In genomic region chr9:113350338-113350672, GRCh38 we compare ENCODE assay signal across 8 cellular contexts. TPM values are rescaled to one million over a fixed set of nuclear protein-coding genes. Genes with fewer than 3 reads are reported as not detected.
DNase-seq lines count a peak whose midpoint lies in the region; ATAC-seq and TF ChIP-seq lines count a peak whose summit lies in the region.

No MANE protein-coding gene starts in this region.

- H3K4me1 ChIP-seq in BLaER1 (peaks cover 28% of the 10 kb centered on the region), mucosa of descending colon (ENCODE audit: low read depth) (peaks cover 15% of the 10 kb centered on the region)

- H3K27me3 ChIP-seq in BLaER1, result peaks cover 20% of the 10 kb centered on the region

- peak overlapping the region; percentile 79 for H3K4me3 ChIP-seq in BLaER1
- no peak overlapping the region for H3K4me3 ChIP-seq in mucosa of descending colon

- H4K20me1 ChIP-seq in BLaER1, result no peaks in the 10 kb centered on the region

- intact Hi-C loops in mucosa of descending colon (cut with DNase I, micrococcal nuclease), result no loop called here

- peaks cover 4% of the 10 kb centered on the region; the same call in 1 of the 2 replicates for H3K36me3 ChIP-seq in BLaER1
- H3K36me3 ChIP-seq in mucosa of descending colon (ENCODE audit: low read depth), result no peaks in the 10 kb centered on the region

- peak overlapping the region; percentile 76 for H3K9ac ChIP-seq in BLaER1

- ATAC-seq in GM21381 (IDR thresholded peaks at IDR 0.05; ENCODE audit: unreplicated experiment) (peak; percentile 15), mucosa of descending colon (peak; percentile 12)
- ATAC-seq in activated naive CD4-positive, alpha-beta T cell treated with anti-CD3 and anti-CD28 coated beads, Interleukin-2, amount 50 U/mL, for 72 hours, result peak; percentile 32 to 65

- H3K4me2 ChIP-seq in BLaER1, result peak overlapping the region; percentile 85

- peak overlapping the region; percentile 78 to 93 for H3K27ac Mint-ChIP-seq in activated naive CD4-positive, alpha-beta T cell treated with anti-CD3 and anti-CD28 coated beads, Interleukin-2, amount 50 U/mL, for 72 hours

- no peaks in the 10 kb centered on the region for H3K9me3 Mint-ChIP-seq in activated naive CD4-positive, alpha-beta T cell treated with anti-CD3 and anti-CD28 coated beads, Interleukin-2, amount 50 U/mL, for 72 hours

- H3K27ac ChIP-seq in BLaER1, result peak overlapping the region; percentile 67

- TF ChIP-seq CTCF in mucosa of descending colon (IDR thresholded peaks at IDR 0.05), result no peak

- peaks cover 0 to 12% of the 10 kb centered on the region in 2 donors for H3K36me3 Mint-ChIP-seq in activated naive CD4-positive, alpha-beta T cell treated with anti-CD3 and anti-CD28 coated beads, Interleukin-2, amount 50 U/mL, for 72 hours

- DNase-seq in activated naive CD4-positive, alpha-beta T cell treated with anti-CD3 and anti-CD28 coated beads, Interleukin-2, amount 50 U/mL, for 72 hours (ENCODE audit: low spot score in 2 of 2), result peak; percentile 17 to 80
- no peak for DNase-seq in mucosa of descending colon
- no peak for DNase-seq in NCI-H748 (lab: John Stamatoyannopoulos, UW; ENCODE audit: unreplicated experiment)
- DNase-seq in NCI-H446 (lab: John Stamatoyannopoulos, UW), result no peak
- no peak for DNase-seq in SK-N-DZ (ENCODE audit: low spot score)
- no peak for DNase-seq in occipital lobe (lab: John Stamatoyannopoulos, UW)

- H3K9me3 ChIP-seq in BLaER1, result no peaks in the 10 kb centered on the region
- H3K9me3 ChIP-seq in mucosa of descending colon, result no peaks in the 10 kb centered on the region

RNA-seq across cellular contexts. Expression of gene BSPRY, which starts 1.0 kb away (rescaled TPM):
- 10 to 100 TPM in 1 of 2 donors, 1 to 10 TPM in 1; 7.7 to 29.6 TPM for total RNA-seq in activated naive CD4-positive, alpha-beta T cell treated with anti-CD3 and anti-CD28 coated beads, Interleukin-2, amount 50 U/mL, for 72 hours
- total RNA-seq in mucosa of descending colon, result 10 to 100 TPM in 2 of 3 donors, 1 to 10 TPM in 1; 7.4 to 45.0 (median 26.7) TPM
- not detected in 2 replicates for polyA plus RNA-seq in SK-N-DZ (2014; cell fraction: cytosol; rRNA removed)
- polyA plus RNA-seq in SK-N-DZ (2014; cell fraction: nucleus; rRNA removed), result not detected in 2 replicates
- not detected for total RNA-seq in occipital lobe

RNA-seq across cellular contexts. Expression of gene WDR31, which starts 10.2 kb away (rescaled TPM):
- 1 to 10 TPM in 1 of 2 donors, under 1 TPM in 1; 0.41 to 4.9 TPM for total RNA-seq in activated naive CD4-positive, alpha-beta T cell treated with anti-CD3 and anti-CD28 coated beads, Interleukin-2, amount 50 U/mL, for 72 hours
- total RNA-seq in mucosa of descending colon (1 to 10 TPM; 2.6 to 4.6 (median 3.3) TPM), occipital lobe (1.7 TPM)
- polyA plus RNA-seq in SK-N-DZ (2014; cell fraction: cytosol; rRNA removed), result 0.43 and 0.85 TPM in 2 replicates
- polyA plus RNA-seq in SK-N-DZ (2014; cell fraction: nucleus; rRNA removed), result 0.15 and 0.21 TPM in 2 replicates

RNA-seq across cellular contexts. Expression of gene HDHD3, which starts 26.5 kb away (rescaled TPM):
- 10 to 100 TPM; 17.7 to 23.2 TPM for total RNA-seq in activated naive CD4-positive, alpha-beta T cell treated with anti-CD3 and anti-CD28 coated beads, Interleukin-2, amount 50 U/mL, for 72 hours
- total RNA-seq in mucosa of descending colon (100 to 1,000 TPM in 2 of 3 donors, 10 to 100 TPM in 1; 75.7 to 148 (median 115) TPM), occipital lobe (5.6 TPM)
- polyA plus RNA-seq in SK-N-DZ (2014; cell fraction: cytosol; rRNA removed), result 12.1 and 19.5 TPM in 2 replicates
- polyA plus RNA-seq in SK-N-DZ (2014; cell fraction: nucleus; rRNA removed), result 14.1 and 19.6 TPM in 2 replicates

RNA-seq across cellular contexts. Expression of gene RNF183, which starts 47.1 kb away (rescaled TPM):
- total RNA-seq in activated naive CD4-positive, alpha-beta T cell treated with anti-CD3 and anti-CD28 coated beads, Interleukin-2, amount 50 U/mL, for 72 hours, result under 1 TPM in 1 of 2 donors, not detected in 1; 0.29 TPM
- total RNA-seq in mucosa of descending colon (1 to 10 TPM in 2 of 3 donors, under 1 TPM in 1; 0.35 to 1.4 (median 1.1) TPM), occipital lobe (not detected)
- not detected in 2 replicates for polyA plus RNA-seq in SK-N-DZ (2014; cell fraction: cytosol; rRNA removed)
- not detected in 2 replicates for polyA plus RNA-seq in SK-N-DZ (2014; cell fraction: nucleus; rRNA removed)

RNA-seq across cellular contexts. Expression of gene ALAD, which starts 50.8 kb away (rescaled TPM):
- total RNA-seq in activated naive CD4-positive, alpha-beta T cell treated with anti-CD3 and anti-CD28 coated beads, Interleukin-2, amount 50 U/mL, for 72 hours, result 10 to 100 TPM; 28.0 to 35.3 TPM
- total RNA-seq in mucosa of descending colon (10 to 100 TPM; 51.2 to 82.4 (median 56.3) TPM), occipital lobe (12.0 TPM)
- 10.1 and 11.0 TPM in 2 replicates for polyA plus RNA-seq in SK-N-DZ (2014; cell fraction: cytosol; rRNA removed)
- 35.8 and 52.0 TPM in 2 replicates for polyA plus RNA-seq in SK-N-DZ (2014; cell fraction: nucleus; rRNA removed)

Comparison
In these comparisons a context has a peak if more than half of its experiments do, and no peak if none do; other contexts are left out.
1. DNase-seq: peak in activated naive CD4-positive, alpha-beta T cell treated with anti-CD3 and anti-CD28 coated beads, Interleukin-2, amount 50 U/mL, for 72 hours (2 of 2); none in mucosa of descending colon (0 of 3), NCI-H748 (single experiment), NCI-H446 (0 of 2), SK-N-DZ (single experiment) and occipital lobe (single experiment).
2. Peak in every context shown above with its lines, with median percentiles within 50 percentile points of each other: ATAC-seq.